ENCODE assay signal across 1 cellular context in the genomic region with DNA sequence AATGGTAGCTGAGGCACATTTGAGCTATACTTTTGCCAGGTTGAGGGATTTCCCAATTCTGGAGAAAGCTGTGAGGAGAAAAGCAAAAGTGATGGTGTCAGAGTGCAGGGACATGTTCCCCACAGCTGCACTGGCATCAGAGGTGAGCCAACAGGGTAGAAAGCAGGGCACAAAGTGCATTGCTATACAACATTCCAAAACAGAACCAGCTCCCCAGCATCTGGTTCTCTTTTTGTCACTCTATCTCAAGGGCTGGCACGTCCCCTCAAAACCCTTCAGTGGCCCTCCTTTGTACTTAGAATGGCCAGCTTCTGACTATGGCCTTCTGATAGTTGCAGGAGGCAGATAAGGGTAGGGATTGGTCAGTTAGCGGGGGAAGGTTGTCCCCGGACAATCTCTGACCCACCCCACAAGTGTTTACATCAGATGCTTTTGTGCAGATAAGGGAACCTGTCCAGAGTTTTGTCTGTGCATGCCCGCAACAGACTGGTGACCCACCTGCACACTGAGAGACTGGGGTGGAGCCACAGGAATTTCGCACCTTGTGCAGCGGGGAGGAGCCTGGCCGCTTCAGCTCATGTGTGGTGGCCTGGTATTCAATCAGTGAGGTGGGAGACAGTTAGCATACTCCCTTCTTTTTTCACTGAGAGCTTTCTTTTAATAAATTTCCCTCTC.
A peak's percentile ranks its signal among the peaks of the same experiment; 100 is the strongest.
TF ChIP-seq lines count a peak whose summit lies in the region.

No MANE protein-coding gene starts in this region.

TF ChIP-seq in HepG2, 621 proteins besides CTCF, POLR2A, EP300 and RAD21 (continued from another document and continues in another):
- TF ChIP-seq, protein P1, sequence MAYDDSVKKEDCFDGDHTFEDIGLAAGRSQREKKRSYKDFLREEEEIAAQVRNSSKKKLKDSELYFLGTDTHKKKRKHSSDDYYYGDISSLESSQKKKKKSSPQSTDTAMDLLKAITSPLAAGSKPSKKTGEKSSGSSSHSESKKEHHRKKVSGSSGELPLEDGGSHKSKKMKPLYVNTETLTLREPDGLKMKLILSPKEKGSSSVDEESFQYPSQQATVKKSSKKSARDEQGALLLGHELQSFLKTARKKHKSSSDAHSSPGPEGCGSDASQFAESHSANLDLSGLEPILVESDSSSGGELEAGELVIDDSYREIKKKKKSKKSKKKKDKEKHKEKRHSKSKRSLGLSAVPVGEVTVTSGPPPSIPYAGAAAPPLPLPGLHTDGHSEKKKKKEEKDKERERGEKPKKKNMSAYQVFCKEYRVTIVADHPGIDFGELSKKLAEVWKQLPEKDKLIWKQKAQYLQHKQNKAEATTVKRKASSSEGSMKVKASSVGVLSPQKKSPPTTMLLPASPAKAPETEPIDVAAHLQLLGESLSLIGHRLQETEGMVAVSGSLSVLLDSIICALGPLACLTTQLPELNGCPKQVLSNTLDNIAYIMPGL (CRISPR knock-in tag; IDR thresholded peaks at IDR 0.05; ENCODE audit: borderline replicate concordance in 1 of 2, low read depth in 1 of 2): no peak
- TF ChIP-seq GATA4 (IDR thresholded peaks at IDR 0.05; ENCODE audit: borderline replicate concordance, low read depth) (no peak), KDM4B (CRISPR knock-in tag; IDR thresholded peaks at IDR 0.05) (no peak), ZNF772 (CRISPR knock-in tag; IDR thresholded peaks at IDR 0.05) (0 out of 2 replicates have a peak, but pooled peaks have one; percentile 35), ATF7-NPFF (CRISPR knock-in tag; IDR thresholded peaks at IDR 0.05; ENCODE audit: low read depth) (no peak), NFYB (CRISPR knock-in tag; IDR thresholded peaks at IDR 0.05) (peak; percentile 41), PBX2 (CRISPR knock-in tag; IDR thresholded peaks at IDR 0.05) (no peak), CC2D1A (CRISPR knock-in tag; IDR thresholded peaks at IDR 0.05) (no peak), PRPF4 (IDR thresholded peaks at IDR 0.05; ENCODE audit: low read depth, low read length, poor library complexity, severe bottlenecking) (no peak), ZNF432 (CRISPR knock-in tag; IDR thresholded peaks at IDR 0.05; ENCODE audit: borderline replicate concordance) (no peak; the same call in 1 of the 2 replicates), HNF4G (IDR thresholded peaks at IDR 0.05; ENCODE audit: borderline replicate concordance, low read depth, low read length) (0 out of 2 replicates have a peak, but pooled peaks have one; percentile 17), HNF4G (CRISPR knock-in tag; IDR thresholded peaks at IDR 0.05; ENCODE audit: borderline replicate concordance, low read depth) (no peak), ELK4 (CRISPR knock-in tag; IDR thresholded peaks at IDR 0.05; ENCODE audit: borderline replicate concordance) (no peak), SIN3A (IDR thresholded peaks at IDR 0.05; ENCODE audit: borderline replicate concordance, low read depth, low read length) (no peak), JDP2 (CRISPR knock-in tag; IDR thresholded peaks at IDR 0.05; ENCODE audit: borderline replicate concordance) (no peak), KDM5A (IDR thresholded peaks at IDR 0.05; ENCODE audit: borderline replicate concordance, low read length) (no peak), ZNF737 (CRISPR knock-in tag; IDR thresholded peaks at IDR 0.05; ENCODE audit: borderline replicate concordance) (no peak), ZKSCAN8 (CRISPR knock-in tag; IDR thresholded peaks at IDR 0.05; ENCODE audit: borderline replicate concordance) (peak; percentile 26; the same call in 1 of the 2 replicates), NR2F1 (CRISPR knock-in tag; IDR thresholded peaks at IDR 0.05) (no peak), ZNF784 (CRISPR knock-in tag; IDR thresholded peaks at IDR 0.05; ENCODE audit: borderline replicate concordance) (no peak), ZSCAN9 (CRISPR knock-in tag; IDR thresholded peaks at IDR 0.05; ENCODE audit: borderline replicate concordance) (no peak), PRDM10 (CRISPR knock-in tag; IDR thresholded peaks at IDR 0.05; ENCODE audit: low read depth) (no peak), CBX5 (CRISPR knock-in tag; IDR thresholded peaks at IDR 0.05; ENCODE audit: borderline replicate concordance) (no peak), AKAP8 (CRISPR knock-in tag; IDR thresholded peaks at IDR 0.05) (0 out of 2 replicates have a peak, but pooled peaks have one; percentile 24), IKZF4 (CRISPR knock-in tag; IDR thresholded peaks at IDR 0.05; ENCODE audit: borderline replicate concordance, low read depth, not compliant biosample characterization) (no peak), ZMAT3 (CRISPR knock-in tag; conservative IDR thresholded peaks at IDR 0.05) (no peak), STAG1 (CRISPR knock-in tag; IDR thresholded peaks at IDR 0.05) (no peak), ZNF484 (CRISPR knock-in tag; IDR thresholded peaks at IDR 0.05; ENCODE audit: borderline replicate concordance, low read depth) (no peak), CBX2 (IDR thresholded peaks at IDR 0.05; ENCODE audit: low read depth, low read length) (no peak), CBX2 (CRISPR knock-in tag; IDR thresholded peaks at IDR 0.05; ENCODE audit: low read depth) (no peak), MNT (IDR thresholded peaks at IDR 0.05) (no peak), TGIF2 (CRISPR knock-in tag; IDR thresholded peaks at IDR 0.05) (no peak), JUNB (CRISPR knock-in tag; IDR thresholded peaks at IDR 0.05; ENCODE audit: borderline replicate concordance) (no peak), RXRB (CRISPR knock-in tag; IDR thresholded peaks at IDR 0.05; ENCODE audit: borderline replicate concordance) (no peak; the same call in 1 of the 2 replicates)
- TF ChIP-seq, protein P2, sequence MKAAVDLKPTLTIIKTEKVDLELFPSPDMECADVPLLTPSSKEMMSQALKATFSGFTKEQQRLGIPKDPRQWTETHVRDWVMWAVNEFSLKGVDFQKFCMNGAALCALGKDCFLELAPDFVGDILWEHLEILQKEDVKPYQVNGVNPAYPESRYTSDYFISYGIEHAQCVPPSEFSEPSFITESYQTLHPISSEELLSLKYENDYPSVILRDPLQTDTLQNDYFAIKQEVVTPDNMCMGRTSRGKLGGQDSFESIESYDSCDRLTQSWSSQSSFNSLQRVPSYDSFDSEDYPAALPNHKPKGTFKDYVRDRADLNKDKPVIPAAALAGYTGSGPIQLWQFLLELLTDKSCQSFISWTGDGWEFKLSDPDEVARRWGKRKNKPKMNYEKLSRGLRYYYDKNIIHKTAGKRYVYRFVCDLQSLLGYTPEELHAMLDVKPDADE (CRISPR knock-in tag; IDR thresholded peaks at IDR 0.05): no peak
- TF ChIP-seq, protein P3, sequence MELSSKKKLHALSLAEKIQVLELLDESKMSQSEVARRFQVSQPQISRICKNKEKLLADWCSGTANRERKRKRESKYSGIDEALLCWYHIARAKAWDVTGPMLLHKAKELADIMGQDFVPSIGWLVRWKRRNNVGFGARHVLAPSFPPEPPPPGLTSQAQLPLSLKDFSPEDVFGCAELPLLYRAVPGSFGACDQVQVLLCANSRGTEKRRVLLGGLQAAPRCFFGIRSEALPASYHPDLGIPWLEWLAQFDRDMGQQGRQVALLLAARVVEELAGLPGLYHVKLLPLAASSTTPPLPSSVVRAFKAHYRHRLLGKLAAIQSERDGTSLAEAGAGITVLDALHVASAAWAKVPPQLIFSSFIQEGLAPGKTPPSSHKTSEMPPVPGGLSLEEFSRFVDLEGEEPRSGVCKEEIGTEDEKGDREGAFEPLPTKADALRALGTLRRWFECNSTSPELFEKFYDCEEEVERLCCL (CRISPR knock-in tag; IDR thresholded peaks at IDR 0.05; ENCODE audit: borderline replicate concordance): no peak
- TF ChIP-seq, protein P4, sequence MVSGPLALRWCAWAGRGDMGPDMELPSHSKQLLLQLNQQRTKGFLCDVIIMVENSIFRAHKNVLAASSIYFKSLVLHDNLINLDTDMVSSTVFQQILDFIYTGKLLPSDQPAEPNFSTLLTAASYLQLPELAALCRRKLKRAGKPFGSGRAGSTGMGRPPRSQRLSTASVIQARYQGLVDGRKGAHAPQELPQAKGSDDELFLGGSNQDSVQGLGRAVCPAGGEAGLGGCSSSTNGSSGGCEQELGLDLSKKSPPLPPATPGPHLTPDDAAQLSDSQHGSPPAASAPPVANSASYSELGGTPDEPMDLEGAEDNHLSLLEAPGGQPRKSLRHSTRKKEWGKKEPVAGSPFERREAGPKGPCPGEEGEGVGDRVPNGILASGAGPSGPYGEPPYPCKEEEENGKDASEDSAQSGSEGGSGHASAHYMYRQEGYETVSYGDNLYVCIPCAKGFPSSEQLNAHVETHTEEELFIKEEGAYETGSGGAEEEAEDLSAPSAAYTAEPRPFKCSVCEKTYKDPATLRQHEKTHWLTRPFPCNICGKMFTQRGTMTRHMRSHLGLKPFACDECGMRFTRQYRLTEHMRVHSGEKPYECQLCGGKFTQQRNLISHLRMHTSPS (CRISPR knock-in tag; IDR thresholded peaks at IDR 0.05; ENCODE audit: low read depth): peak; percentile 81
- TF ChIP-seq, protein P5, sequence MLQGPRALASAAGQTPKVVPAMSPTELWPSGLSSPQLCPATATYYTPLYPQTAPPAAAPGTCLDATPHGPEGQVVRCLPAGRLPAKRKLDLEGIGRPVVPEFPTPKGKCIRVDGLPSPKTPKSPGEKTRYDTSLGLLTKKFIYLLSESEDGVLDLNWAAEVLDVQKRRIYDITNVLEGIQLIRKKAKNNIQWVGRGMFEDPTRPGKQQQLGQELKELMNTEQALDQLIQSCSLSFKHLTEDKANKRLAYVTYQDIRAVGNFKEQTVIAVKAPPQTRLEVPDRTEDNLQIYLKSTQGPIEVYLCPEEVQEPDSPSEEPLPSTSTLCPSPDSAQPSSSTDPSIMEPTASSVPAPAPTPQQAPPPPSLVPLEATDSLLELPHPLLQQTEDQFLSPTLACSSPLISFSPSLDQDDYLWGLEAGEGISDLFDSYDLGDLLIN (CRISPR knock-in tag; IDR thresholded peaks at IDR 0.05; ENCODE audit: borderline replicate concordance): no peak
- TF ChIP-seq, protein P6, sequence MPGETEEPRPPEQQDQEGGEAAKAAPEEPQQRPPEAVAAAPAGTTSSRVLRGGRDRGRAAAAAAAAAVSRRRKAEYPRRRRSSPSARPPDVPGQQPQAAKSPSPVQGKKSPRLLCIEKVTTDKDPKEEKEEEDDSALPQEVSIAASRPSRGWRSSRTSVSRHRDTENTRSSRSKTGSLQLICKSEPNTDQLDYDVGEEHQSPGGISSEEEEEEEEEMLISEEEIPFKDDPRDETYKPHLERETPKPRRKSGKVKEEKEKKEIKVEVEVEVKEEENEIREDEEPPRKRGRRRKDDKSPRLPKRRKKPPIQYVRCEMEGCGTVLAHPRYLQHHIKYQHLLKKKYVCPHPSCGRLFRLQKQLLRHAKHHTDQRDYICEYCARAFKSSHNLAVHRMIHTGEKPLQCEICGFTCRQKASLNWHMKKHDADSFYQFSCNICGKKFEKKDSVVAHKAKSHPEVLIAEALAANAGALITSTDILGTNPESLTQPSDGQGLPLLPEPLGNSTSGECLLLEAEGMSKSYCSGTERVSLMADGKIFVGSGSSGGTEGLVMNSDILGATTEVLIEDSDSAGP (CRISPR knock-in tag; IDR thresholded peaks at IDR 0.05; ENCODE audit: borderline replicate concordance): peak; percentile 71; the same call in 1 of the 2 replicates
